ENCODE assay signal across 8 cellular contexts in genomic region chr3:105686324-105686897, GRCh38.
DNase-seq lines count a peak whose midpoint lies in the region; ATAC-seq and TF ChIP-seq lines count a peak whose summit lies in the region.

No MANE protein-coding gene starts in this region.

- no peaks in the 10 kb centered on the region for H3K9me3 Mint-ChIP-seq in activated naive CD4-positive, alpha-beta T cell treated with anti-CD3 and anti-CD28 coated beads, Interleukin-2, amount 50 U/mL, for 24 hours
- no peaks in the 10 kb centered on the region for H3K9me3 Mint-ChIP-seq in naive B cell
- no peaks in the 10 kb centered on the region for H3K9me3 Mint-ChIP-seq in stimulated activated naive B cell treated with anti-CD40 and anti-IgM and Interleukin-4, amounts not matched to agents 10 μg/mL and 1 μg/mL and 100 μg/mL, for 72 hours

- DNase-seq in activated naive CD4-positive, alpha-beta T cell (lab: John Stamatoyannopoulos, UW) = no peak
- DNase-seq in NCI-H1105 treated with DMSO at 0.1 percent for 48 hours (lab: John Stamatoyannopoulos, UW) = peak; percentile 45
- peak; percentile 59 for DNase-seq in choroid plexus epithelial cell (ENCODE audit: low read depth)
- DNase-seq in naive B cell = peak; percentile 30
- no peak for DNase-seq in stimulated activated naive B cell treated with anti-CD40 and anti-IgM and Interleukin-4, amounts not matched to agents 10 μg/mL and 1 μg/mL and 100 μg/mL, for 72 hours
- DNase-seq in NCI-H187 treated with DMSO at 0.1 percent for 48 hours (lab: John Stamatoyannopoulos, UW) = no peak

- no peak overlapping the region for H3K4me3 ChIP-seq in choroid plexus epithelial cell (ENCODE audit: low read depth, low read length)

- no peaks in the 10 kb centered on the region for H3K27me3 Mint-ChIP-seq in activated naive CD4-positive, alpha-beta T cell treated with anti-CD3 and anti-CD28 coated beads, Interleukin-2, amount 50 U/mL, for 24 hours
- H3K27me3 Mint-ChIP-seq in naive B cell = no peaks in the 10 kb centered on the region
- no peaks in the 10 kb centered on the region for H3K27me3 Mint-ChIP-seq in stimulated activated naive B cell treated with anti-CD40 and anti-IgM and Interleukin-4, amounts not matched to agents 10 μg/mL and 1 μg/mL and 100 μg/mL, for 72 hours

- H3K4me3 Mint-ChIP-seq in activated naive CD4-positive, alpha-beta T cell treated with anti-CD3 and anti-CD28 coated beads, Interleukin-2, amount 50 U/mL, for 24 hours = no peak overlapping the region
- no peak overlapping the region for H3K4me3 Mint-ChIP-seq in naive B cell
- H3K4me3 Mint-ChIP-seq in stimulated activated naive B cell treated with anti-CD40 and anti-IgM and Interleukin-4, amounts not matched to agents 10 μg/mL and 1 μg/mL and 100 μg/mL, for 72 hours = no peak overlapping the region

- H3K27ac Mint-ChIP-seq in activated naive CD4-positive, alpha-beta T cell treated with anti-CD3 and anti-CD28 coated beads, Interleukin-2, amount 50 U/mL, for 24 hours = peak overlapping the region; percentile 73
- peak overlapping the region in 1 of 6 donors; percentile 76 for H3K27ac Mint-ChIP-seq in naive B cell
- H3K27ac Mint-ChIP-seq in stimulated activated naive B cell treated with anti-CD40 and anti-IgM and Interleukin-4, amounts not matched to agents 10 μg/mL and 1 μg/mL and 100 μg/mL, for 72 hours = no peak overlapping the region

- TF ChIP-seq CTCF in choroid plexus epithelial cell (conservative IDR thresholded peaks at IDR 0.05; ENCODE audit: low read depth, low read length) = peak; percentile 67

- TF ChIP-seq POLR2A in GM18505 (IDR thresholded peaks at IDR 0.05; ENCODE audit: borderline replicate concordance, extremely low read depth, insufficient read depth, insufficient read length) = no peak

- peaks cover 12% of the 10 kb centered on the region for H3K36me3 Mint-ChIP-seq in activated naive CD4-positive, alpha-beta T cell treated with anti-CD3 and anti-CD28 coated beads, Interleukin-2, amount 50 U/mL, for 24 hours
- H3K36me3 Mint-ChIP-seq in naive B cell = peaks cover under 1 to 17% of the 10 kb centered on the region in 2 donors
- peaks cover 4 to 13% of the 10 kb centered on the region in 2 donors for H3K36me3 Mint-ChIP-seq in stimulated activated naive B cell treated with anti-CD40 and anti-IgM and Interleukin-4, amounts not matched to agents 10 μg/mL and 1 μg/mL and 100 μg/mL, for 72 hours

- ATAC-seq in naive B cell (ENCODE audit: low read depth in 2 of 2) = no peak
- ATAC-seq in stimulated activated naive B cell treated with anti-CD40 and anti-IgM and Interleukin-4, amounts not matched to agents 10 μg/mL and 1 μg/mL and 100 μg/mL, for 72 hours (replicated peaks) = no peak
- ATAC-seq in GM18505 (IDR thresholded peaks at IDR 0.05; ENCODE audit: unreplicated experiment) = no peak

- H3K4me1 Mint-ChIP-seq in activated naive CD4-positive, alpha-beta T cell treated with anti-CD3 and anti-CD28 coated beads, Interleukin-2, amount 50 U/mL, for 24 hours = peaks cover 36% of the 10 kb centered on the region
- H3K4me1 Mint-ChIP-seq in naive B cell = peaks cover 0 to 6% (median 0%) of the 10 kb centered on the region in 3 donors
- peaks cover 0 to 6% of the 10 kb centered on the region in 2 donors for H3K4me1 Mint-ChIP-seq in stimulated activated naive B cell treated with anti-CD40 and anti-IgM and Interleukin-4, amounts not matched to agents 10 μg/mL and 1 μg/mL and 100 μg/mL, for 72 hours

Comparison
In these comparisons a context has a peak if more than half of its experiments do, and no peak if none do; other contexts are left out.
1. DNase-seq: peak in NCI-H1105 treated with DMSO at 0.1 percent for 48 hours (single experiment), choroid plexus epithelial cell (single experiment) and naive B cell (single experiment); none in activated naive CD4-positive, alpha-beta T cell (0 of 4), stimulated activated naive B cell treated with anti-CD40 and anti-IgM and Interleukin-4, amounts not matched to agents 10 μg/mL and 1 μg/mL and 100 μg/mL, for 72 hours (single experiment) and NCI-H187 treated with DMSO at 0.1 percent for 48 hours (single experiment).